Comparison of ENCODE assay signal across 1 cellular context in the genomic region with DNA sequence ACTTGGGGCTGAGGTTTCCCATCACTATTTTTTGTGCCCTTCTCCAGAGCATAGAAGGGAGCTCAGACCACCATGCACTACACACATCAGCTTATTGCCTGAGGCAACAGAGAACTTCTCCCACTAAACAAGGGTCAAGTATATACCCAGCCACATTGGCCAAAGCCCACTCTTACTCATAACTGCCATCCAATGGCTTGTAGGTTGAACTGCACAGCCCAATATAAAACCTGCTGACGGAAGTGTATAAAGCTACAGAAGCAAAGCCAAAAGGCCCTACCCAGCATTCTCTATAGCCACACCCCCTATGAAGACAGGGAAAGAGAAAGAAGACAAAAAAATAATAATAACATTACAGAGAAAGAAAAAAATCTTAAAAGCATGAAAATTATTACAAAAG.
TF ChIP-seq lines count a peak whose summit lies in the region.

No MANE protein-coding gene starts in this region.

TF ChIP-seq in GM23338, 12 proteins besides CTCF, POLR2A, EP300 and RAD21 (continued from another document):
- TF ChIP-seq, protein P1, sequence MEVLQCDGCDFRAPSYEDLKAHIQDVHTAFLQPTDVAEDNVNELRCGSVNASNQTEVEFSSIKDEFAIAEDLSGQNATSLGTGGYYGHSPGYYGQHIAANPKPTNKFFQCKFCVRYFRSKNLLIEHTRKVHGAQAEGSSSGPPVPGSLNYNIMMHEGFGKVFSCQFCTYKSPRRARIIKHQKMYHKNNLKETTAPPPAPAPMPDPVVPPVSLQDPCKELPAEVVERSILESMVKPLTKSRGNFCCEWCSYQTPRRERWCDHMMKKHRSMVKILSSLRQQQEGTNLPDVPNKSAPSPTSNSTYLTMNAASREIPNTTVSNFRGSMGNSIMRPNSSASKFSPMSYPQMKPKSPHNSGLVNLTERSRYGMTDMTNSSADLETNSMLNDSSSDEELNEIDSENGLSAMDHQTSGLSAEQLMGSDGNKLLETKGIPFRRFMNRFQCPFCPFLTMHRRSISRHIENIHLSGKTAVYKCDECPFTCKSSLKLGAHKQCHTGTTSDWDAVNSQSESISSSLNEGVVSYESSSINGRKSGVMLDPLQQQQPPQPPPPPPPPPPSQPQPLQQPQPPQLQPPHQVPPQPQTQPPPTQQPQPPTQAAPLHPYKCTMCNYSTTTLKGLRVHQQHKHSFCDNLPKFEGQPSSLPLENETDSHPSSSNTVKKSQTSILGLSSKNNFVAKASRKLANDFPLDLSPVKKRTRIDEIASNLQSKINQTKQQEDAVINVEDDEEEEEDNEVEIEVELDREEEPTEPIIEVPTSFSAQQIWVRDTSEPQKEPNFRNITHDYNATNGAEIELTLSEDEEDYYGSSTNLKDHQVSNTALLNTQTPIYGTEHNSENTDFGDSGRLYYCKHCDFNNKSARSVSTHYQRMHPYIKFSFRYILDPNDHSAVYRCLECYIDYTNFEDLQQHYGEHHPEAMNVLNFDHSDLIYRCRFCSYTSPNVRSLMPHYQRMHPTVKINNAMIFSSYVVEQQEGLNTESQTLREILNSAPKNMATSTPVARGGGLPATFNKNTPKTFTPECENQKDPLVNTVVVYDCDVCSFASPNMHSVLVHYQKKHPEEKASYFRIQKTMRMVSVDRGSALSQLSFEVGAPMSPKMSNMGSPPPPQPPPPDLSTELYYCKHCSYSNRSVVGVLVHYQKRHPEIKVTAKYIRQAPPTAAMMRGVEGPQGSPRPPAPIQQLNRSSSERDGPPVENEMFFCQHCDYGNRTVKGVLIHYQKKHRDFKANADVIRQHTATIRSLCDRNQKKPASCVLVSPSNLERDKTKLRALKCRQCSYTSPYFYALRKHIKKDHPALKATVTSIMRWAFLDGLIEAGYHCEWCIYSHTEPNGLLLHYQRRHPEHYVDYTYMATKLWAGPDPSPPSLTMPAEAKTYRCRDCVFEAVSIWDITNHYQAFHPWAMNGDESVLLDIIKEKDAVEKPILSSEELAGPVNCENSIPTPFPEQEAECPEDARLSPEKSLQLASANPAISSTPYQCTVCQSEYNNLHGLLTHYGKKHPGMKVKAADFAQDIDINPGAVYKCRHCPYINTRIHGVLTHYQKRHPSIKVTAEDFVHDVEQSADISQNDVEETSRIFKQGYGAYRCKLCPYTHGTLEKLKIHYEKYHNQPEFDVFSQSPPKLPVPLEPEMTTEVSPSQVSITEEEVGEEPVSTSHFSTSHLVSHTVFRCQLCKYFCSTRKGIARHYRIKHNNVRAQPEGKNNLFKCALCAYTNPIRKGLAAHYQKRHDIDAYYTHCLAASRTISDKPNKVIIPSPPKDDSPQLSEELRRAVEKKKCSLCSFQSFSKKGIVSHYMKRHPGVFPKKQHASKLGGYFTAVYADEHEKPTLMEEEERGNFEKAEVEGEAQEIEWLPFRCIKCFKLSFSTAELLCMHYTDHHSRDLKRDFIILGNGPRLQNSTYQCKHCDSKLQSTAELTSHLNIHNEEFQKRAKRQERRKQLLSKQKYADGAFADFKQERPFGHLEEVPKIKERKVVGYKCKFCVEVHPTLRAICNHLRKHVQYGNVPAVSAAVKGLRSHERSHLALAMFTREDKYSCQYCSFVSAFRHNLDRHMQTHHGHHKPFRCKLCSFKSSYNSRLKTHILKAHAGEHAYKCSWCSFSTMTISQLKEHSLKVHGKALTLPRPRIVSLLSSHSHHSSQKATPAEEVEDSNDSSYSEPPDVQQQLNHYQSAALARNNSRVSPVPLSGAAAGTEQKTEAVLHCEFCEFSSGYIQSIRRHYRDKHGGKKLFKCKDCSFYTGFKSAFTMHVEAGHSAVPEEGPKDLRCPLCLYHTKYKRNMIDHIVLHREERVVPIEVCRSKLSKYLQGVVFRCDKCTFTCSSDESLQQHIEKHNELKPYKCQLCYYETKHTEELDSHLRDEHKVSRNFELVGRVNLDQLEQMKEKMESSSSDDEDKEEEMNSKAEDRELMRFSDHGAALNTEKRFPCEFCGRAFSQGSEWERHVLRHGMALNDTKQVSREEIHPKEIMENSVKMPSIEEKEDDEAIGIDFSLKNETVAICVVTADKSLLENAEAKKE (CRISPR knock-in tag; IDR thresholded peaks at IDR 0.05) = no peak
- TF ChIP-seq POLR2AphosphoS5 (IDR thresholded peaks at IDR 0.05; ENCODE audit: low read depth) (no peak), EZH2 (IDR thresholded peaks at IDR 0.05; ENCODE audit: low read depth, unreplicated experiment) (no peak), NANOG (IDR thresholded peaks at IDR 0.05; ENCODE audit: borderline replicate concordance) (no peak)
- TF ChIP-seq, protein P2, sequence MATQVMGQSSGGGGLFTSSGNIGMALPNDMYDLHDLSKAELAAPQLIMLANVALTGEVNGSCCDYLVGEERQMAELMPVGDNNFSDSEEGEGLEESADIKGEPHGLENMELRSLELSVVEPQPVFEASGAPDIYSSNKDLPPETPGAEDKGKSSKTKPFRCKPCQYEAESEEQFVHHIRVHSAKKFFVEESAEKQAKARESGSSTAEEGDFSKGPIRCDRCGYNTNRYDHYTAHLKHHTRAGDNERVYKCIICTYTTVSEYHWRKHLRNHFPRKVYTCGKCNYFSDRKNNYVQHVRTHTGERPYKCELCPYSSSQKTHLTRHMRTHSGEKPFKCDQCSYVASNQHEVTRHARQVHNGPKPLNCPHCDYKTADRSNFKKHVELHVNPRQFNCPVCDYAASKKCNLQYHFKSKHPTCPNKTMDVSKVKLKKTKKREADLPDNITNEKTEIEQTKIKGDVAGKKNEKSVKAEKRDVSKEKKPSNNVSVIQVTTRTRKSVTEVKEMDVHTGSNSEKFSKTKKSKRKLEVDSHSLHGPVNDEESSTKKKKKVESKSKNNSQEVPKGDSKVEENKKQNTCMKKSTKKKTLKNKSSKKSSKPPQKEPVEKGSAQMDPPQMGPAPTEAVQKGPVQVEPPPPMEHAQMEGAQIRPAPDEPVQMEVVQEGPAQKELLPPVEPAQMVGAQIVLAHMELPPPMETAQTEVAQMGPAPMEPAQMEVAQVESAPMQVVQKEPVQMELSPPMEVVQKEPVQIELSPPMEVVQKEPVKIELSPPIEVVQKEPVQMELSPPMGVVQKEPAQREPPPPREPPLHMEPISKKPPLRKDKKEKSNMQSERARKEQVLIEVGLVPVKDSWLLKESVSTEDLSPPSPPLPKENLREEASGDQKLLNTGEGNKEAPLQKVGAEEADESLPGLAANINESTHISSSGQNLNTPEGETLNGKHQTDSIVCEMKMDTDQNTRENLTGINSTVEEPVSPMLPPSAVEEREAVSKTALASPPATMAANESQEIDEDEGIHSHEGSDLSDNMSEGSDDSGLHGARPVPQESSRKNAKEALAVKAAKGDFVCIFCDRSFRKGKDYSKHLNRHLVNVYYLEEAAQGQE (IDR thresholded peaks at IDR 0.05; ENCODE audit: unreplicated experiment) = no peak
TF ChIP-seq in GM23338: peak in this region for 0.
